In the genomic region with DNA sequence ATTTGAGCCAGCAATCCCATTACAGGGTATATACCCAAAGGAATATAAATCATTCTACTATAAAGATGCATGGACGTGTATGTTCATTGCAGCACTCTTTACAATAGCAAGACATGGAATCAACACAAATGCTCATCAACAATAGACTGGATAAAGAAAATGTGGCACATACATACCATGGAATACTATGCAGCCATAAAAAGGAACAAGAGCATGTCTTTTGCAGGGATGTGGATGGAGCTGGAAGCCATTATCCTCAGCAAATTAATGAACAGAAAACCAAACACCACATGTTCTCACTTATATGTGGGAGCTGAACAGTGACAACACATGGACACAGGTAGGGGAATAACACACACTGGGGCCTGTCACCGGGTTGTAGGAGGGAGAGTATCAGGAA, we compare ENCODE assay signal across 4 cellular contexts.
DNase-seq lines count a peak whose midpoint lies in the region; ATAC-seq, FAIRE-seq and TF ChIP-seq lines count a peak whose summit lies in the region.
"Not testable (repeated sequence)": the region's sequence is repeated elsewhere in the genome, so short reads cannot be mapped to it uniquely, and the experiment has no call there.

No MANE protein-coding gene starts in this region.

- BruUV-seq in K562 (replicated peaks; lab: Mats Ljungman, UMichigan); HepG2 (replicated peaks; lab: Mats Ljungman, UMichigan): not testable (repeated sequence)

- WGBS in K562 (ENCODE audit: insufficient coverage, low coverage, missing lambda C conversion rate) = 55% methylated on average over 2 of the region's 2 CpGs
- WGBS in HepG2 (ENCODE audit: low lambda C conversion rate) = 1% methylated on average over 2 of the region's 2 CpGs

- intact Hi-C loops in K562 (cut with micrococcal nuclease); HepG2 (cut with micrococcal nuclease; ENCODE audit: unreplicated experiment): not testable (repeated sequence)

- POLR2A ChIA-PET in HEK293 (lab: Yijun Ruan, JAX); K562 (lab: Yijun Ruan, JAX); HepG2 (lab: Yijun Ruan, JAX): not testable (repeated sequence)

- not testable (repeated sequence) for H3K27me3 ChIP-seq in K562 (ENCODE audit: control insufficient read depth in 2 of 2, insufficient read depth in 2 of 2, low read length in 2 of 2); HepG2 (ENCODE audit: control insufficient read depth in 1 of 2, insufficient read depth in 2 of 2, low read length in 2 of 2)

- TF ChIP-seq RAD21 in K562 (CRISPR knock-in tag; conservative IDR thresholded peaks at IDR 0.05 in 1 of 2, IDR thresholded peaks at IDR 0.05 in 1 of 2); HepG2 (CRISPR knock-in tag; IDR thresholded peaks at IDR 0.05): not testable (repeated sequence)

- H4K20me1 ChIP-seq in K562 (replicated peaks; ENCODE audit: control insufficient read depth, insufficient read depth, low read length); HepG2 (ENCODE audit: insufficient read depth, low read length): not testable (repeated sequence)

- not testable (repeated sequence) for TF ChIP-seq CTCF in HEK293 (tag by site-specific recombination; IDR thresholded peaks at IDR 0.05); K562 (IDR thresholded peaks at IDR 0.05 in 2 of 3, conservative IDR thresholded peaks at IDR 0.05 in 1 of 3; ENCODE audit: insufficient read depth in 2 of 3, low read depth in 1 of 3, low read length in 3 of 3); HepG2 (CRISPR knock-in tag; IDR thresholded peaks at IDR 0.05)

- not testable (repeated sequence) for H3K36me3 ChIP-seq in HEK293 (ENCODE audit: control insufficient read depth in 2 of 2, insufficient read depth in 1 of 2, low read length in 2 of 2); K562 (ENCODE audit: control insufficient read depth, insufficient read depth, low read length); HepG2 (replicated peaks in 1 of 2; ENCODE audit: control insufficient read depth in 1 of 2, insufficient read depth in 2 of 2, low read length in 2 of 2)

- TF ChIP-seq EP300 in K562 (IDR thresholded peaks at IDR 0.05; ENCODE audit: low read length); HepG2 (IDR thresholded peaks at IDR 0.05; ENCODE audit: low read depth in 2 of 2, low read length in 2 of 2); HepG2 (CRISPR knock-in tag; IDR thresholded peaks at IDR 0.05; ENCODE audit: borderline replicate concordance): not testable (repeated sequence)

- not testable (repeated sequence) for H3K9me1 ChIP-seq in K562 (ENCODE audit: control insufficient read depth, insufficient read depth, low read length)

- H3K4me2 ChIP-seq in K562 (ENCODE audit: insufficient read depth, low read length); HepG2 (ENCODE audit: low read depth, low read length): not testable (repeated sequence)

- not testable (repeated sequence) for H3K27ac ChIP-seq in HEK293 (ENCODE audit: extremely low read depth, low read depth, low read length); K562 (ENCODE audit: extremely low read depth, low read depth, low read length); HepG2 (ENCODE audit: extremely low read length, insufficient read depth, low read length)

- H3K9ac ChIP-seq in K562 (ENCODE audit: insufficient read depth in 1 of 2, low read depth in 2 of 2, low read length in 2 of 2); HepG2 (ENCODE audit: insufficient read depth, low read depth, low read length): not testable (repeated sequence)

- in situ Hi-C loops in K562 (cut with MboI); HepG2 (cut with HindIII; ENCODE audit: extremely low pct_ligation_motif_present, low pct_unique_long_range_greater_than_20kb): not testable (repeated sequence)

- peak; percentile 54 for FAIRE-seq in HTR-8/SVneo (lab: Jason Lieb, UNC)
- not testable (repeated sequence) for FAIRE-seq in K562 (lab: Jason Lieb, UNC); HepG2 (lab: Jason Lieb, UNC)

- not testable (repeated sequence) for H3K79me2 ChIP-seq in K562 (ENCODE audit: control insufficient read depth, insufficient read depth, low read length); HepG2 (ENCODE audit: insufficient read depth, low read length)

- CTCF ChIA-PET in HEK293 (lab: Yijun Ruan, JAX); K562 (lab: Yijun Ruan, JAX; ENCODE audit: low intra/inter-chr PET ratio); HepG2 (lab: Yijun Ruan, JAX; ENCODE audit: low intra/inter-chr PET ratio, low total read pairs): not testable (repeated sequence)

- not testable (repeated sequence) for H3K4me1 ChIP-seq in HEK293 (ENCODE audit: control insufficient read depth, insufficient read depth, low read length); K562 (replicated peaks in 1 of 2; ENCODE audit: control insufficient read depth in 2 of 2, insufficient read depth in 2 of 2, low read length in 2 of 2); HepG2 (ENCODE audit: insufficient read depth, low read length)

- DNase-seq in HTR-8/SVneo (ENCODE audit: insufficient read length, low spot score); K562 (ENCODE audit: extremely low read depth in 1 of 4, low spot score in 3 of 4); HepG2 (ENCODE audit: low spot score): not testable (repeated sequence)

- not testable (repeated sequence) for H3K9me3 ChIP-seq in HEK293 (ENCODE audit: control insufficient read depth, insufficient read depth, low read depth, low read length); K562 (replicated peaks; ENCODE audit: control insufficient read depth, insufficient read depth, low read depth, low read length)
- peaks cover 99% of the 10 kb centered on the region for H3K9me3 ChIP-seq in HepG2 (ENCODE audit: low read length)

- not testable (repeated sequence) for TF ChIP-seq POLR2A in K562 (conservative IDR thresholded peaks at IDR 0.05); HepG2 (IDR thresholded peaks at IDR 0.05; ENCODE audit: insufficient read depth in 1 of 2, low read depth in 2 of 2, low read length in 2 of 2)

- H2AFZ ChIP-seq in K562 (ENCODE audit: low read depth, low read length) = peak overlapping the region; percentile 56; the same call in 1 of the 2 replicates
- not testable (repeated sequence) for H2AFZ ChIP-seq in HepG2 (ENCODE audit: low read length)

- ATAC-seq in K562, HepG2: not testable (repeated sequence)

- not testable (repeated sequence) for H3K4me3 ChIP-seq in HEK293 (ENCODE audit: low read depth, low read length); K562; HepG2 (replicated peaks in 1 of 3; ENCODE audit: insufficient read depth in 1 of 3, low read depth in 2 of 3, low read length in 3 of 3)

TF ChIP-seq in HEK293, 187 proteins besides CTCF, POLR2A, EP300 and RAD21:
- peak; percentile 79 for TF ChIP-seq ZNF146 (tag by site-specific recombination; IDR thresholded peaks at IDR 0.05)

TF ChIP-seq in K562, 482 proteins besides CTCF, POLR2A, EP300 and RAD21:
- TF ChIP-seq RBM25 (IDR thresholded peaks at IDR 0.05; ENCODE audit: low read depth, low read length, severe bottlenecking) (peak; percentile 18), ZNF146 (CRISPR knock-in tag; IDR thresholded peaks at IDR 0.05; ENCODE audit: unreplicated experiment) (peak; percentile 83)
TF ChIP-seq in K562: peak in this region for 2; not testable (repeated sequence) for 480.

TF ChIP-seq in HepG2, 621 proteins besides CTCF, POLR2A, EP300 and RAD21:
- TF ChIP-seq, protein P1, sequence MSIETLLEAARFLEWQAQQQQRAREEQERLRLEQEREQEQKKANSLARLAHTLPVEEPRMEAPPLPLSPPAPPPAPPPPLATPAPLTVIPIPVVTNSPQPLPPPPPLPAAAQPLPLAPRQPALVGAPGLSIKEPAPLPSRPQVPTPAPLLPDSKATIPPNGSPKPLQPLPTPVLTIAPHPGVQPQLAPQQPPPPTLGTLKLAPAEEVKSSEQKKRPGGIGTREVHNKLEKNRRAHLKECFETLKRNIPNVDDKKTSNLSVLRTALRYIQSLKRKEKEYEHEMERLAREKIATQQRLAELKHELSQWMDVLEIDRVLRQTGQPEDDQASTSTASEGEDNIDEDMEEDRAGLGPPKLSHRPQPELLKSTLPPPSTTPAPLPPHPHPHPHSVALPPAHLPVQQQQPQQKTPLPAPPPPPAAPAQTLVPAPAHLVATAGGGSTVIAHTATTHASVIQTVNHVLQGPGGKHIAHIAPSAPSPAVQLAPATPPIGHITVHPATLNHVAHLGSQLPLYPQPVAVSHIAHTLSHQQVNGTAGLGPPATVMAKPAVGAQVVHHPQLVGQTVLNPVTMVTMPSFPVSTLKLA (IDR thresholded peaks at IDR 0.05) = peak; percentile 60; the same call in 1 of the 2 replicates
